In genomic region chr13:27023385-27023784, GRCh38 we compare ENCODE assay signal across 14 cellular contexts.
DNase-seq lines count a peak whose midpoint lies in the region; ATAC-seq and TF ChIP-seq lines count a peak whose summit lies in the region.
"Had no signal": no experiment of that assay in that cellular context is flagged by ENCODE, and none has a peak within 500 bp of the region (broad histone marks: within the 10 kb centered on the region; RNA-seq: fewer than 3 reads in every experiment).

No MANE protein-coding gene starts in this region.

- H3K36me3 ChIP-seq in PC-3 (ENCODE audit: low read depth, low read length) = no peaks in the 10 kb centered on the region
- no peaks in the 10 kb centered on the region for H3K36me3 ChIP-seq in endodermal cell (ENCODE audit: control insufficient read depth, insufficient read depth, low read length)
- H3K36me3 ChIP-seq: gastrocnemius medialis had no signal

- no peaks in the 10 kb centered on the region for H3K36me3 Mint-ChIP-seq in endodermal cell (ENCODE audit: low read depth)
- no peaks in the 10 kb centered on the region for H3K36me3 Mint-ChIP-seq in osteocyte (ENCODE audit: unreplicated experiment)

- peaks cover 7% of the 10 kb centered on the region for H3F3A ChIP-seq in PC-3 (ENCODE audit: low read length, unreplicated experiment)

- H3K9ac ChIP-seq in PC-3 (ENCODE audit: low read length) = peak overlapping the region; percentile 38
- no peak overlapping the region for H3K9ac ChIP-seq in endodermal cell (ENCODE audit: extremely low read depth, low read length, poor library complexity, severe bottlenecking)

- H3K27me3 ChIP-seq in PC-3 (ENCODE audit: low read length) (no peaks in the 10 kb centered on the region), endodermal cell (ENCODE audit: control insufficient read depth, insufficient read depth, low read length, poor library complexity, severe bottlenecking) (no peaks in the 10 kb centered on the region)
- H3K27me3 ChIP-seq: gastrocnemius medialis had no signal

- ATAC-seq in PC-3 (peak; percentile 2; the same call in 1 of the 2 replicates), Right ventricle myocardium inferior (no peak), GM21825 (IDR thresholded peaks at IDR 0.05; ENCODE audit: unreplicated experiment) (no peak)
- ATAC-seq: activated CD8-positive, alpha-beta T cell treated with anti-CD3 and anti-CD28 coated beads, Interleukin-2, amount 10 ng/mL, durations not matched to agents 7 days and 5 days; gastrocnemius medialis had no signal

- POLR2A ChIA-PET in PC-3 (lab: Charles Lee; ENCODE audit: unreplicated experiment) = no interaction called here

- WGBS in endodermal cell (ENCODE audit: insufficient coverage in 1 of 2, insufficient read length in 1 of 2), 2 experiments = 88 to 93% methylated on average over 5 to 7 of the region's 7 CpGs

- H3K27me3 Mint-ChIP-seq in endodermal cell (ENCODE audit: insufficient read depth) = peaks cover 5% of the 10 kb centered on the region
- no peaks in the 10 kb centered on the region for H3K27me3 Mint-ChIP-seq in osteocyte (ENCODE audit: unreplicated experiment)

- H3K79me2 ChIP-seq in PC-3 (ENCODE audit: low read length) = no peaks in the 10 kb centered on the region

- H3K4me1 Mint-ChIP-seq in endodermal cell (peaks cover 25% of the 10 kb centered on the region), osteocyte (ENCODE audit: unreplicated experiment) (peaks cover 21% of the 10 kb centered on the region)

- peaks cover 36% of the 10 kb centered on the region for H3K4me1 ChIP-seq in PC-3 (ENCODE audit: insufficient read depth, low read length)
- peaks cover 15% of the 10 kb centered on the region for H3K4me1 ChIP-seq in endodermal cell (ENCODE audit: control insufficient read depth, insufficient read depth, low read length)
- H3K4me1 ChIP-seq: gastrocnemius medialis had no signal

- H3K9me3 ChIP-seq in PC-3 (ENCODE audit: low read length) = no peaks in the 10 kb centered on the region
- H3K9me3 ChIP-seq in endodermal cell (ENCODE audit: control insufficient read depth, low read length) = no peaks in the 10 kb centered on the region
- H3K9me3 ChIP-seq: gastrocnemius medialis had no signal

- H3K4me3 Mint-ChIP-seq in endodermal cell = no peak overlapping the region
- no peak overlapping the region for H3K4me3 Mint-ChIP-seq in osteocyte (ENCODE audit: unreplicated experiment)
- H3K4me3 Mint-ChIP-seq: activated CD8-positive, alpha-beta T cell treated with anti-CD3 and anti-CD28 coated beads, Interleukin-2, amount 10 ng/mL, durations not matched to agents 7 days and 5 days; activated T-cell treated with anti-CD3 and anti-CD28 coated beads, Interleukin-2, amount 50 U/mL, for 4 hours had no signal

- H3K9me3 Mint-ChIP-seq in endodermal cell = peaks cover 6% of the 10 kb centered on the region
- H3K9me3 Mint-ChIP-seq in osteocyte (ENCODE audit: unreplicated experiment) = no peaks in the 10 kb centered on the region
- H3K9me3 Mint-ChIP-seq: activated T-cell treated with anti-CD3 and anti-CD28 coated beads, Interleukin-2, amount 50 U/mL, for 4 hours had no signal

- peak overlapping the region; percentile 67 for H3K4me2 ChIP-seq in PC-3 (ENCODE audit: low read length)

- H2AFZ ChIP-seq in PC-3 (ENCODE audit: low read length) = no peak overlapping the region

- peak; percentile 51 for DNase-seq in COLO668 (lab: John Stamatoyannopoulos, UW; ENCODE audit: unreplicated experiment)
- no peak for DNase-seq in PC-3
- DNase-seq in endodermal cell = peak; percentile 12
- DNase-seq in osteocyte (ENCODE audit: extremely low spot score, unreplicated experiment) = peak; percentile 17
- no peak for DNase-seq in NAMALWA (ENCODE audit: low spot score)
- DNase-seq in activated T-cell treated with anti-CD3 and anti-CD28 coated beads, Interleukin-2, amount 50 U/mL, for 48 hours = no peak
- DNase-seq in Right ventricle myocardium inferior (ENCODE audit: missing footprints) = no peak
- DNase-seq: activated CD8-positive, alpha-beta T cell treated with anti-CD3 and anti-CD28 coated beads, Interleukin-2, amount 10 ng/mL, durations not matched to agents 7 days and 5 days; activated naive CD4-positive, alpha-beta T cell treated with anti-CD3 and anti-CD28 coated beads, Interleukin-2, amount 50 U/mL, for 16 hours; activated T-cell treated with anti-CD3 and anti-CD28 coated beads, Interleukin-2, amount 50 U/mL, for 4 hours; central memory CD4-positive, alpha-beta T cell; gastrocnemius medialis had no signal

- H4K20me1 ChIP-seq in PC-3 (ENCODE audit: low read length) = no peaks in the 10 kb centered on the region

- BruUV-seq in PC-3 (replicated peaks; lab: Mats Ljungman, UMichigan) = TSS peak; percentile 81

- H3K9me2 ChIP-seq in PC-3 (replicated peaks; ENCODE audit: low read length) = no peaks in the 10 kb centered on the region

- H3K4me3 ChIP-seq in PC-3 (ENCODE audit: low read length) = no peak overlapping the region
- H3K4me3 ChIP-seq in endodermal cell (ENCODE audit: low read length) = no peak overlapping the region
- H3K4me3 ChIP-seq: gastrocnemius medialis, lung had no signal

- H3K27ac Mint-ChIP-seq in endodermal cell = no peak overlapping the region
- no peak overlapping the region for H3K27ac Mint-ChIP-seq in osteocyte (ENCODE audit: unreplicated experiment)
- H3K27ac Mint-ChIP-seq: activated CD8-positive, alpha-beta T cell treated with anti-CD3 and anti-CD28 coated beads, Interleukin-2, amount 10 ng/mL, durations not matched to agents 7 days and 5 days had no signal

- TF ChIP-seq CTCF in PC-3 (conservative IDR thresholded peaks at IDR 0.05; ENCODE audit: low read depth, low read length) (no peak), endodermal cell (conservative IDR thresholded peaks at IDR 0.05) (peak; percentile 20), osteocyte (IDR thresholded peaks at IDR 0.05) (no peak)

- intact Hi-C loops in PC-3 (cut with micrococcal nuclease) (loop anchor here (1.0 kb wide), 1 partner anchor 20 kb away; no protein-coding TSS in a partner anchor), Right ventricle myocardium inferior (cut with DNase I) (no loop called here)

- H3K27ac ChIP-seq in PC-3 (ENCODE audit: low read length) = peak overlapping the region; percentile 93
- H3K27ac ChIP-seq in endodermal cell (ENCODE audit: low read depth, low read length) = no peak overlapping the region
- H3K27ac ChIP-seq: gastrocnemius medialis had no signal

- CTCF ChIA-PET in PC-3 (lab: Charles Lee) = interaction anchor here (0.7 to 1.5 kb wide), 2 partner anchors 12 kb away, joined by 3 read pairs; no protein-coding TSS in a partner anchor

Comparison
In these comparisons a context has a peak if more than half of its experiments do, and no peak if none do; other contexts are left out.
1. DNase-seq: peak in COLO668 (single experiment), endodermal cell (single experiment) and osteocyte (single experiment); none in PC-3 (single experiment), NAMALWA (single experiment), activated T-cell treated with anti-CD3 and anti-CD28 coated beads, Interleukin-2, amount 50 U/mL, for 48 hours (0 of 2) and Right ventricle myocardium inferior (single experiment).